18 cellular contexts compared by ENCODE assay signal in the genomic region with DNA sequence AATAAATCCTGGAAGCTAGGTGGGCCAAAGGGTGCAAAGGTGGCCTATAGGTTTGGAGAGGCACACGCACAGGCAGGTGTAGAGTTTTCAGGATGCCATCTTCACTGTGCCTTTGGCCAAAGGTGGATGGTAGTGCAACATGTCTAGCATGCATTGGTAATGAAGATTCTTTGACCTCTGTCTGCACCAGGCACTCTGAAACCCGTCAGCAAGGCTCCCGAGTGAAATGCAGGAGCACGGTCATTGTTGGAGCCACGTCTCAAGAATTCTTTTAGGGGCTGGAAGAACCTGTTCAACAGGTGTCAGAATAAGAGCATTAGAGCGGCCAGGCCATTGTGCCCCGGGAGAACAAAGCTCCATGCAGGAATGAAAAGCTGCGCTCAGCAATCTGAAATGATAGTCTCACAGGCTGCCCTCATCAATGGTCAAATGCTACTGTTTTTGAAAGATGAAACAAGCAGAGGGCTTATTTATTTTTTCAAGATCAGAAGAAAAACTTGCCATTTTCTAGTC. TPM values are rescaled to one million over a fixed set of nuclear protein-coding genes. Genes with fewer than 3 reads are reported as not detected.
A peak's percentile ranks its signal among the peaks of the same experiment; 100 is the strongest.
DNase-seq lines count a peak whose midpoint lies in the region; ATAC-seq and TF ChIP-seq lines count a peak whose summit lies in the region.
"Had no signal": no experiment of that assay in that cellular context is flagged by ENCODE, and none has a peak within 500 bp of the region (broad histone marks: within the 10 kb centered on the region; RNA-seq: fewer than 3 reads in every experiment).

No MANE protein-coding gene starts in this region.

- TF ChIP-seq CTCF in type B pancreatic cell (conservative IDR thresholded peaks at IDR 0.05) (no peak), osteocyte (IDR thresholded peaks at IDR 0.05) (no peak)

- ATAC-seq in activated T-helper 17 cell treated with anti-CD3 and anti-CD28 coated beads, Interleukin-2, amount 50 U/mL, for 72 hours (replicated peaks): no peak
- ATAC-seq in left colon: peak; percentile 59
- ATAC-seq: A549; stimulated activated effector memory CD8-positive, alpha-beta T cell treated with anti-CD3 and anti-CD28 coated beads, Interleukin-12 subunit alpha, Interleukin-12 subunit beta, amount 100 ng/mL, for 72 hours had no signal

- DNase-seq in SIG-M5 treated with dmso at 0.1 percent for 504 hours (lab: John Stamatoyannopoulos, UW; ENCODE audit: unreplicated experiment) (peak; percentile 76), SIG-M5 (lab: John Stamatoyannopoulos, UW) (no peak), left colon (no peak), type B pancreatic cell (ENCODE audit: extremely low spot score, unreplicated experiment) (no peak), osteocyte (ENCODE audit: extremely low spot score, unreplicated experiment) (no peak)
- DNase-seq in stimulated activated CD4-positive, alpha-beta T cell treated with anti-CD3 and anti-CD28 coated beads, Interleukin-4, amount 100 ng/mL, for 24 hours: no peak
- no peak for DNase-seq in activated effector memory CD4-positive, alpha-beta T cell treated with anti-CD3 and anti-CD28 coated beads, Interleukin-2, amount 50 U/mL, for 16 hours
- DNase-seq: activated T-cell treated with anti-CD3 and anti-CD28 coated beads, Interleukin-2, amount 50 U/mL, for 24 hours; CD4-positive, CD25-positive, alpha-beta regulatory T cell; effector CD8-positive, alpha-beta T cell; KBM-7; NCI-H1436; NCI-H345; T1000 had no signal

- no peaks in the 10 kb centered on the region for H3K27me3 Mint-ChIP-seq in activated T-helper 17 cell treated with anti-CD3 and anti-CD28 coated beads, Interleukin-2, amount 50 U/mL, for 72 hours
- no peaks in the 10 kb centered on the region for H3K27me3 Mint-ChIP-seq in type B pancreatic cell
- no peaks in the 10 kb centered on the region for H3K27me3 Mint-ChIP-seq in osteocyte (ENCODE audit: unreplicated experiment)
- H3K27me3 Mint-ChIP-seq: memory B cell had no signal

- H3K4me1 Mint-ChIP-seq in activated T-helper 17 cell treated with anti-CD3 and anti-CD28 coated beads, Interleukin-2, amount 50 U/mL, for 72 hours: peaks cover 6% of the 10 kb centered on the region
- H3K4me1 Mint-ChIP-seq in type B pancreatic cell (ENCODE audit: unreplicated experiment) (peaks cover 15% of the 10 kb centered on the region), osteocyte (ENCODE audit: unreplicated experiment) (no peaks in the 10 kb centered on the region)
- H3K4me1 Mint-ChIP-seq: CD4-positive, CD25-positive, alpha-beta regulatory T cell; memory B cell; stimulated activated effector memory CD8-positive, alpha-beta T cell treated with anti-CD3 and anti-CD28 coated beads, Interleukin-12 subunit alpha, Interleukin-12 subunit beta, amount 100 ng/mL, for 72 hours had no signal

- no peaks in the 10 kb centered on the region for H3K36me3 Mint-ChIP-seq in activated T-helper 17 cell treated with anti-CD3 and anti-CD28 coated beads, Interleukin-2, amount 50 U/mL, for 72 hours (ENCODE audit: low read depth)
- H3K36me3 Mint-ChIP-seq in type B pancreatic cell: peaks cover 7% of the 10 kb centered on the region
- no peaks in the 10 kb centered on the region for H3K36me3 Mint-ChIP-seq in osteocyte (ENCODE audit: unreplicated experiment)
- H3K36me3 Mint-ChIP-seq: CD4-positive, CD25-positive, alpha-beta regulatory T cell; stimulated activated effector memory CD8-positive, alpha-beta T cell treated with anti-CD3 and anti-CD28 coated beads, Interleukin-12 subunit alpha, Interleukin-12 subunit beta, amount 100 ng/mL, for 72 hours had no signal

- peak overlapping the region; percentile 2 for H3K27ac Mint-ChIP-seq in activated T-helper 17 cell treated with anti-CD3 and anti-CD28 coated beads, Interleukin-2, amount 50 U/mL, for 72 hours
- H3K27ac Mint-ChIP-seq in type B pancreatic cell (peak overlapping the region; percentile 93), osteocyte (ENCODE audit: unreplicated experiment) (no peak overlapping the region)
- H3K27ac Mint-ChIP-seq: activated T-cell treated with anti-CD3 and anti-CD28 coated beads, Interleukin-2, amount 50 U/mL, for 24 hours; CD4-positive, CD25-positive, alpha-beta regulatory T cell; memory B cell; stimulated activated effector memory CD8-positive, alpha-beta T cell treated with anti-CD3 and anti-CD28 coated beads, Interleukin-12 subunit alpha, Interleukin-12 subunit beta, amount 100 ng/mL, for 72 hours had no signal

- no peak overlapping the region for H3K4me3 Mint-ChIP-seq in activated T-helper 17 cell treated with anti-CD3 and anti-CD28 coated beads, Interleukin-2, amount 50 U/mL, for 72 hours
- peak overlapping the region; percentile 69 for H3K4me3 Mint-ChIP-seq in type B pancreatic cell
- no peak overlapping the region for H3K4me3 Mint-ChIP-seq in osteocyte (ENCODE audit: unreplicated experiment)
- H3K4me3 Mint-ChIP-seq: activated T-cell treated with anti-CD3 and anti-CD28 coated beads, Interleukin-2, amount 50 U/mL, for 24 hours; CD4-positive, CD25-positive, alpha-beta regulatory T cell; memory B cell; stimulated activated effector memory CD8-positive, alpha-beta T cell treated with anti-CD3 and anti-CD28 coated beads, Interleukin-12 subunit alpha, Interleukin-12 subunit beta, amount 100 ng/mL, for 72 hours had no signal

- H3K9me3 Mint-ChIP-seq in activated T-helper 17 cell treated with anti-CD3 and anti-CD28 coated beads, Interleukin-2, amount 50 U/mL, for 72 hours: no peaks in the 10 kb centered on the region
- H3K9me3 Mint-ChIP-seq in type B pancreatic cell: no peaks in the 10 kb centered on the region
- no peaks in the 10 kb centered on the region for H3K9me3 Mint-ChIP-seq in osteocyte (ENCODE audit: unreplicated experiment)
- H3K9me3 Mint-ChIP-seq: activated T-cell treated with anti-CD3 and anti-CD28 coated beads, Interleukin-2, amount 50 U/mL, for 24 hours; CD4-positive, CD25-positive, alpha-beta regulatory T cell; memory B cell; stimulated activated effector memory CD8-positive, alpha-beta T cell treated with anti-CD3 and anti-CD28 coated beads, Interleukin-12 subunit alpha, Interleukin-12 subunit beta, amount 100 ng/mL, for 72 hours had no signal

- intact Hi-C loops in left colon (cut with DNase I, micrococcal nuclease): no loop called here

RNA-seq across cellular contexts. Expression of a gene that starts 40.2 kb away (rescaled TPM):
- 10 to 100 TPM; 46.5 to 48.1 TPM for total RNA-seq in activated T-helper 17 cell treated with anti-CD3 and anti-CD28 coated beads, Interleukin-2, amount 50 U/mL, for 72 hours
- total RNA-seq in left colon: 10 to 100 TPM; 49.0 to 77.3 TPM
- total RNA-seq in type B pancreatic cell (ENCODE audit: low replicate concordance): 100 and 107 TPM in 2 replicates
- total RNA-seq in osteocyte: 51.7 and 55.9 TPM in 2 replicates
